In genomic region chr11:130499828-130500227, GRCh38 we compare ENCODE assay signal across 15 cellular contexts. TPM values are rescaled to one million over a fixed set of nuclear protein-coding genes. Genes with fewer than 3 reads are reported as not detected.
"Had no signal": no experiment of that assay in that cellular context is flagged by ENCODE, and none has a peak within 500 bp of the region (broad histone marks: within the 10 kb centered on the region; RNA-seq: fewer than 3 reads in every experiment).

No MANE protein-coding gene starts in this region.

- H3K27me3 ChIP-seq: right lobe of liver, stomach, transverse colon had no signal

- H3K36me3 ChIP-seq: lower lobe of right lung, right lobe of liver, stomach, transverse colon had no signal

- H3K4me3 ChIP-seq: lower lobe of right lung, right lobe of liver, stomach, transverse colon had no signal

- DNase-seq: activated CD4-positive, alpha-beta memory T cell treated with anti-CD3 and anti-CD28 coated beads, Interleukin-2, amount 10 ng/mL, durations not matched to agents 7 days and 5 days; activated CD4-positive, alpha-beta T cell treated with anti-CD3 and anti-CD28 coated beads for 48 hours; activated effector memory CD4-positive, alpha-beta T cell treated with Interleukin-2 at 50 U/mL for 16 hours; activated naive CD4-positive, alpha-beta T cell treated with anti-CD3 and anti-CD28 coated beads, Interleukin-2, amount 10 ng/mL, durations not matched to agents 7 days and 5 days; activated T-cell treated with anti-CD3 and anti-CD28 coated beads, Interleukin-2, amount 50 U/mL, for 72 hours; effector CD4-positive, alpha-beta T cell; kidney; lower lobe of right lung; naive thymus-derived CD4-positive, alpha-beta T cell; occipital lobe; right lobe of liver; small intestine; stimulated activated CD4-positive, alpha-beta T cell treated with anti-CD3 and anti-CD28 coated beads, Interleukin-2, amount 100 ng/mL, for 24 hours; stomach; transverse colon had no signal

- H3K9me3 ChIP-seq: lower lobe of right lung, right lobe of liver had no signal

RNA-seq across cellular contexts. Expression of gene ADAMTS15, which starts 51.4 kb away (rescaled TPM):
- total RNA-seq: activated CD4-positive, alpha-beta memory T cell treated with anti-CD3 and anti-CD28 coated beads, Interleukin-2, amount 10 ng/mL, durations not matched to agents 7 days and 5 days had no signal
